7 cellular contexts compared by ENCODE assay signal in the genomic region with DNA sequence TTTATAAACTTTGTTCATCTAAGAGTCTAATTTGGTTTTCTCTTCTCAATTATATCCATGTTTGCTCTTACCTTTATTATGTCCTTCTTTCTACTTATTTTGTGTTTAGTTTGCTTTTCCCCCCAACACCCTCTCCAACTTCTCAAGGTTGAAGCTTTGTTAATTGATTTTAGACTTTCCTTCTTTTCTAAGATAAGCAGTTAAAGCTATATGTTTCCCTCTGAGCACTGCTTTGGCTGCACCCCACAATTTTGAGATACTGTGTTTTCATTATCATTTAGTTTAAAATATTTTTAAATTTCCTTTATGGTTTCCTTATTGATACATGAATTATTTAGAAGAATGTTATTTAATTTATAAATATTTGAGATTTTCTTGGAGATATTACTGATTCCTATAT. TPM values are rescaled to one million over a fixed set of nuclear protein-coding genes. Genes with fewer than 3 reads are reported as not detected.
"Had no signal": no experiment of that assay in that cellular context is flagged by ENCODE, and none has a peak within 500 bp of the region (broad histone marks: within the 10 kb centered on the region; RNA-seq: fewer than 3 reads in every experiment).

No MANE protein-coding gene starts in this region.

- H3K4me1 Mint-ChIP-seq: IgD-negative memory B cell had no signal

- DNase-seq: GM23248, GOT3, H7, KG1 had no signal

- H3K27ac Mint-ChIP-seq: IgD-negative memory B cell had no signal

- H3K4me3 Mint-ChIP-seq: IgD-negative memory B cell had no signal

- FAIRE-seq: HTR-8/SVneo had no signal

RNA-seq across cellular contexts. Expression of a gene that starts 13.9 kb away (rescaled TPM):
- total RNA-seq: HT-29 had no signal
